Comparison of ENCODE assay signal across 2 cellular contexts in genomic region chr5:134787692-134788091, GRCh38.
TF ChIP-seq lines count a peak whose summit lies in the region.

No MANE protein-coding gene starts in this region.

TF ChIP-seq in GM12891, 5 proteins besides CTCF, POLR2A, EP300 and RAD21 (continued from another document):
- TF ChIP-seq TAF1 (IDR thresholded peaks at IDR 0.05; ENCODE audit: low read depth, low read length), result no peak
- TF ChIP-seq SPI1 (IDR thresholded peaks at IDR 0.05; ENCODE audit: low read depth, low read length), result no peak
- no peak for TF ChIP-seq POLR2AphosphoS5 (IDR thresholded peaks at IDR 0.05; ENCODE audit: low read depth, low read length)

TF ChIP-seq in K562, 482 proteins besides CTCF, POLR2A, EP300 and RAD21 (continued from another document):
- TF ChIP-seq CREB1 (IDR thresholded peaks at IDR 0.05), result no peak
- no peak for TF ChIP-seq CREB1 (CRISPR knock-in tag; IDR thresholded peaks at IDR 0.05)
- TF ChIP-seq NBN (IDR thresholded peaks at IDR 0.05; ENCODE audit: low read depth), result no peak
